ENCODE assay signal across 9 cellular contexts in genomic region chr7:112414855-112415490, GRCh38. TPM values are rescaled to one million over a fixed set of nuclear protein-coding genes. Genes with fewer than 3 reads are reported as not detected.
DNase-seq lines count a peak whose midpoint lies in the region; ATAC-seq and TF ChIP-seq lines count a peak whose summit lies in the region.
"Had no signal": no experiment of that assay in that cellular context is flagged by ENCODE, and none has a peak within 500 bp of the region (broad histone marks: within the 10 kb centered on the region; RNA-seq: fewer than 3 reads in every experiment).

No MANE protein-coding gene starts in this region.

- no peak overlapping the region for H3K18ac ChIP-seq in H9 (ENCODE audit: insufficient read length, low read depth, low read length)

- no peak overlapping the region for H4K91ac ChIP-seq in H9 (ENCODE audit: insufficient read length, low read depth, low read length)

- no peak overlapping the region for H2AFZ ChIP-seq in H9 (ENCODE audit: low read length)

- H3K23ac ChIP-seq in H9 (ENCODE audit: insufficient read length, low read depth, low read length) = no peak overlapping the region

- H3K27ac ChIP-seq in H9 (ENCODE audit: insufficient read length, low read depth, low read length) = no peak overlapping the region

- peaks cover 11% of the 10 kb centered on the region for H3K27me3 Mint-ChIP-seq in Caco-2 (ENCODE audit: insufficient read depth, unreplicated experiment)
- H3K27me3 Mint-ChIP-seq in H9 (ENCODE audit: low read depth) = no peaks in the 10 kb centered on the region
- H3K27me3 Mint-ChIP-seq in mesothelial cell of epicardium (ENCODE audit: low read depth) = no peaks in the 10 kb centered on the region

- no peaks in the 10 kb centered on the region for H3K23me2 ChIP-seq in H9 (ENCODE audit: insufficient read length, low read depth, low read length, poor library complexity, severe bottlenecking)

- H3K4me3 Mint-ChIP-seq in Caco-2 (ENCODE audit: unreplicated experiment) (no peak overlapping the region), H9 (no peak overlapping the region), mesothelial cell of epicardium (no peak overlapping the region)
- H3K4me3 Mint-ChIP-seq: IgD-negative memory B cell had no signal

- H3K9me3 ChIP-seq in Caco-2 (no peaks in the 10 kb centered on the region), H9 (ENCODE audit: control insufficient read depth, low read depth, low read length) (no peaks in the 10 kb centered on the region)

- no TSS peak for BruUV-seq in Caco-2 (replicated peaks; lab: Mats Ljungman, UMichigan)

- H3K36me3 Mint-ChIP-seq in Caco-2 (ENCODE audit: insufficient read depth, unreplicated experiment) = no peaks in the 10 kb centered on the region
- H3K36me3 Mint-ChIP-seq in H9 (ENCODE audit: insufficient read depth in 1 of 3, low read depth in 3 of 3) = peaks cover 4 to 10% (median 7%) of the 10 kb centered on the region in 3 experiments; a peak in 5 of 7 replicates
- H3K36me3 Mint-ChIP-seq in mesothelial cell of epicardium = peaks cover 2% of the 10 kb centered on the region

- intact Hi-C loops in Caco-2 (cut with micrococcal nuclease; ENCODE audit: unreplicated experiment) = loop anchor here (1.0 to 10.0 kb wide), 7 partner anchors 82 to 673 kb away; partner anchors contain the start of genes DOCK4 and ZNF277

- no peak overlapping the region for H3K4me2 ChIP-seq in H9 (ENCODE audit: insufficient read depth, insufficient read length, low read length)

- no CpG with 5 or more reads among the region's 3 CpGs for WGBS in H9 (ENCODE audit: extremely low coverage, insufficient read length, low lambda C conversion rate)

- H3K4me1 ChIP-seq in Caco-2 (no peaks in the 10 kb centered on the region), H9 (ENCODE audit: insufficient read depth, low read length) (peaks cover 4% of the 10 kb centered on the region; the same call in 1 of the 2 replicates)

- H3K4ac ChIP-seq in H9 (ENCODE audit: low read depth, low read length) = no peak overlapping the region

- no peaks in the 10 kb centered on the region for H3K79me1 ChIP-seq in H9 (ENCODE audit: insufficient read depth, low read depth, low read length, poor library complexity, severe bottlenecking)

- no peak overlapping the region for H3K56ac ChIP-seq in H9 (ENCODE audit: insufficient read length, low read depth, low read length)

- H3K36me3 ChIP-seq in Caco-2 (ENCODE audit: control insufficient read depth, insufficient read depth, low read length) = no peaks in the 10 kb centered on the region

- no peak overlapping the region for H3K9ac ChIP-seq in H9 (ENCODE audit: extremely low read depth, insufficient read length, low read length)

- H3K27ac Mint-ChIP-seq in Caco-2 (ENCODE audit: unreplicated experiment) (no peak overlapping the region), H9 (no peak overlapping the region), mesothelial cell of epicardium (no peak overlapping the region)
- H3K27ac Mint-ChIP-seq: IgD-negative memory B cell had no signal

- CTCF ChIA-PET in Caco-2 (lab: Charles Lee) = no interaction called here

- no peak overlapping the region for H2BK15ac ChIP-seq in H9 (ENCODE audit: low read depth, low read length)

- no peak overlapping the region for H4K5ac ChIP-seq in H9 (ENCODE audit: insufficient read length, low read depth, low read length)

- no peak overlapping the region for H4K8ac ChIP-seq in H9 (replicated peaks; ENCODE audit: insufficient read length, low read depth, low read length)

- H3K4me3 ChIP-seq in Caco-2 (ENCODE audit: low read depth, low read length) = no peak overlapping the region

- H3K9me3 Mint-ChIP-seq in Caco-2 (ENCODE audit: unreplicated experiment) = peaks cover 10% of the 10 kb centered on the region
- peaks cover 11% of the 10 kb centered on the region in 2 experiments for H3K9me3 Mint-ChIP-seq in H9
- H3K9me3 Mint-ChIP-seq in mesothelial cell of epicardium = peaks cover 20% of the 10 kb centered on the region

- H2BK120ac ChIP-seq in H9 (ENCODE audit: low read depth, low read length, poor library complexity, severe bottlenecking) = no peak overlapping the region

- POLR2A ChIA-PET in Caco-2 (lab: Charles Lee) = no interaction called here

- ATAC-seq in GM19455 (IDR thresholded peaks at IDR 0.05; ENCODE audit: unreplicated experiment) (no peak), HG02970 (IDR thresholded peaks at IDR 0.05; ENCODE audit: low FRiP score, unreplicated experiment) (no peak)

- no peak overlapping the region for H2AK5ac ChIP-seq in H9 (ENCODE audit: insufficient read length, low read length)

- H2BK12ac ChIP-seq in H9 (ENCODE audit: insufficient read length, low read depth, low read length) = no peak overlapping the region

- no peak overlapping the region for H2BK5ac ChIP-seq in H9 (ENCODE audit: insufficient read length, low read length)

- DNase-seq in Caco-2 (peak in 1 of 2 experiments; percentile 37), H9 (no peak), NCI-H446 treated with DMSO at 0.1 percent for 48 hours (lab: John Stamatoyannopoulos, UW) (peak; percentile 51), cerebellar cortex (ENCODE audit: low spot score) (peak; percentile 70), mesothelial cell of epicardium (ENCODE audit: low spot score in 2 of 2, unreplicated experiment in 2 of 2) (no peak), amygdala (lab: John Stamatoyannopoulos, UW) (no peak)

- no peak overlapping the region for H3T11ph ChIP-seq in H9 (ENCODE audit: low read length)

- H3K4me1 Mint-ChIP-seq in Caco-2 (ENCODE audit: low read depth, unreplicated experiment) (no peaks in the 10 kb centered on the region), H9 (peaks cover 5 to 11% of the 10 kb centered on the region in 2 experiments), mesothelial cell of epicardium (peaks cover 16% of the 10 kb centered on the region)
- H3K4me1 Mint-ChIP-seq: IgD-negative memory B cell had no signal

- no peak overlapping the region for H2BK20ac ChIP-seq in H9 (ENCODE audit: low read depth, low read length, poor library complexity, severe bottlenecking)

- H3K79me2 ChIP-seq in H9 (ENCODE audit: insufficient read depth, low read length) = no peaks in the 10 kb centered on the region

- TF ChIP-seq CTCF in Caco-2 (IDR thresholded peaks at IDR 0.05; ENCODE audit: insufficient read depth in 1 of 2, low read depth in 1 of 2, low read length in 1 of 2, severe bottlenecking in 1 of 2, unreplicated experiment in 1 of 2) (peak; percentile 68 to 70), H9 (conservative IDR thresholded peaks at IDR 0.05) (peak; percentile 71), mesothelial cell of epicardium (IDR thresholded peaks at IDR 0.05; ENCODE audit: unreplicated experiment) (peak; percentile 50)

- no peak overlapping the region for H3K14ac ChIP-seq in H9 (ENCODE audit: insufficient read depth, low read length)

- no peaks in the 10 kb centered on the region for H4K20me1 ChIP-seq in H9 (ENCODE audit: control insufficient read depth, insufficient read depth, insufficient read length)

- H3K27me3 ChIP-seq in Caco-2 (replicated peaks; ENCODE audit: control insufficient read depth, insufficient read depth, low read length) (no peaks in the 10 kb centered on the region), H9 (ENCODE audit: insufficient read depth, low read length) (no peaks in the 10 kb centered on the region)

RNA-seq across cellular contexts. Expression of gene IFRD1, which starts 35.3 kb away (rescaled TPM):
- 78.8 and 83.2 TPM in 2 replicates for total RNA-seq in Caco-2 (2022)
- 60.6 and 67.8 TPM in 2 replicates for total RNA-seq in H9 (2021)
- 52.5 to 54.3 TPM (median 54.3 TPM) in 3 replicates for total RNA-seq in mesothelial cell of epicardium

Comparison
In these comparisons a context has a peak if more than half of its experiments do, and no peak if none do; other contexts are left out.
1. DNase-seq: peak in NCI-H446 treated with DMSO at 0.1 percent for 48 hours (single experiment) and cerebellar cortex (single experiment); none in H9 (single experiment), mesothelial cell of epicardium (0 of 2) and amygdala (0 of 56).
2. Peak in every context shown above with its lines, with median percentiles within 50 percentile points of each other: CTCF ChIP-seq.